25 cellular contexts compared by ENCODE assay signal in the genomic region with DNA sequence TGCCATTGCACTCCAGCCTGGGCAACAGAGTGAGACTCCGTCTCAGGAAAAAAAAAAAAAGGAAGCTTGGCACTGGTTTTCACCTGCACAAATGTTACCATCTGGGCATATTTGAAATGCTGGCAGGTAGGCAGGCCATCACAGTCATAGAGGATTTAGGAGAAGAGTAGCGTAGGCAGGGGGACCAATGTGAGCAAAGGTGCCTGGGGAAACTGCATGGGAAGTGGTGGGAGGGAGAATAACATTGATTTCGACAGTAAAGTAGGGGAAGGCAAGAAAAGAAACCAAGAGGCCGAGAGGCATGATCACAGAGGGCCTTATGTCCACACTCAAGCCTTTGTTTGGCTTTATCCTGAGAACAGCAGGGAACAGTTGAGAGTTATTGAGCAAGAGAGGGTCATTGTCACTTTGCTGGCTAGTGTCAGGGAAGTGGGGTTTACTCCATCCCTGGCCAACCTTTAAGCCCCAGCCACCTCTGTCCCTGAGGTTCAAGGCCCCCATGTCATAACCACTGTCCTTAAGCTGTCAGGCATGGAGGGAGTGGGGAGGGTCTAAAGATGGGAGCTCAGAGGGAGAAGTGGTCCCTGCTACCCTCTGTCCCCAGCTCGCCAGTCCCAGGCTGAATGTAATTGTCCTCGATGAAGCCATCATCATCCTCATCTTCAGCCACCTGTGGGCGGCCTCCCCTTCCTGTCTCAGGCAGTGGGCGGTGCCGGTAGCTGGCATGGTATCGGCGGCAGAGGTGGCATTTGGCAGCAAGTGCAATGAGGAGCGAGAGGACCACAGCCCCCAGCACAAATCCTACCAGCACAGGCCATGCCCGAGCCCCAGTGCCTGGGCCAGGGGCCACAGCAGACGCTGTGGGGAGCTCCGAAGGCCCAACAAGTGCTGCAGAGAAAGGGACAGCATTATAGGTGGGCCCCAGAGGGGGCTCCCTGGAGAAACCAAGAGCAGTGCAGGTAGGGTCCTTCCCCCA. TPM values are rescaled to one million over a fixed set of nuclear protein-coding genes. Genes with fewer than 3 reads are reported as not detected.
DNase-seq lines count a peak whose midpoint lies in the region; ATAC-seq and TF ChIP-seq lines count a peak whose summit lies in the region.
"Had no signal": no experiment of that assay in that cellular context is flagged by ENCODE, and none has a peak within 500 bp of the region (broad histone marks: within the 10 kb centered on the region; RNA-seq: fewer than 3 reads in every experiment).

No MANE protein-coding gene starts in this region.

- DNase-seq in HuH-7 (ENCODE audit: low spot score), result peak; percentile 77
- no peak for DNase-seq in left lung
- peak; percentile 54 for DNase-seq in superior temporal gyrus (ENCODE audit: extremely low spot score)
- DNase-seq in NCI-H2081 treated with DMSO at 0.1 percent for 48 hours (lab: John Stamatoyannopoulos, UW), result no peak
- DNase-seq in activated CD4-positive, alpha-beta T cell treated with anti-CD3 and anti-CD28 coated beads, Interleukin-2, amount 50 U/mL, for 4 hours, result no peak
- DNase-seq in RKO (ENCODE audit: low spot score), result no peak
- DNase-seq: activated CD4-positive, alpha-beta T cell treated with anti-CD3 and anti-CD28 coated beads for 48 hours; activated CD8-positive, alpha-beta memory T cell treated with anti-CD3 and anti-CD28 coated beads, Interleukin-2, amount 50 U/mL, for 4 hours; activated gamma-delta T cell treated with Interleukin-2 at 50 U/mL for 16 hours; CD8-positive, alpha-beta T cell; NCI-H146; NCI-H226; SK-N-SH; stimulated activated naive CD4-positive, alpha-beta T cell; T1000; trophoblast cell had no signal

- no peaks in the 10 kb centered on the region for H3K36me3 ChIP-seq in left lung
- H3K36me3 ChIP-seq: neutrophil, right atrium auricular region had no signal

- H3K27me3 ChIP-seq in left lung, result no peaks in the 10 kb centered on the region
- H3K27me3 ChIP-seq: neutrophil, right atrium auricular region had no signal

- intact Hi-C loops in left lung (cut with DNase I), result no loop called here

- peak; percentile 25 for ATAC-seq in left lung
- no peak for ATAC-seq in GM21515 (IDR thresholded peaks at IDR 0.05; ENCODE audit: unreplicated experiment)
- ATAC-seq: CD8-positive, alpha-beta T cell had no signal

- TF ChIP-seq CTCF in left lung (IDR thresholded peaks at IDR 0.05), result no peak

- H3K4me3 ChIP-seq in left lung, result no peak overlapping the region
- H3K4me3 ChIP-seq: right atrium auricular region had no signal

- H3K27ac ChIP-seq in angular gyrus (ENCODE audit: low read depth, low read length) (peak overlapping the region; percentile 81), left lung (no peak overlapping the region)
- H3K27ac ChIP-seq: neutrophil, right atrium auricular region had no signal

- peaks cover 0 to 3% of the 10 kb centered on the region in 2 donors for H3K4me1 ChIP-seq in left lung
- H3K4me1 ChIP-seq: right atrium auricular region had no signal

- no peaks in the 10 kb centered on the region for H3K9me3 ChIP-seq in left lung
- H3K9me3 ChIP-seq: neutrophil, right atrium auricular region, SK-N-SH had no signal

RNA-seq across cellular contexts. Expression of a gene that starts 2.9 kb away (rescaled TPM):
- 10 to 100 TPM; 13.1 to 22.5 TPM for total RNA-seq in left lung
- total RNA-seq: CD8-positive, alpha-beta T cell; H4; mononuclear cell; OCI-LY7; right atrium auricular region had no signal

RNA-seq across cellular contexts. Expression of a gene that starts 12.7 kb away (rescaled TPM):
- 100 to 1,000 TPM; 104 to 202 TPM for total RNA-seq in left lung
- total RNA-seq: CD8-positive, alpha-beta T cell; H4 had no signal

RNA-seq across cellular contexts. Expression of a gene that starts 18.3 kb away (rescaled TPM):
- 10 to 100 TPM; 38.5 to 67.8 TPM for total RNA-seq in left lung
- total RNA-seq: CD8-positive, alpha-beta T cell; MCF 10A had no signal

RNA-seq across cellular contexts. Expression of a gene that starts 55.1 kb away (rescaled TPM):
- total RNA-seq in left lung, result under 1 TPM; 0.24 to 0.67 TPM
- total RNA-seq: CD8-positive, alpha-beta T cell; H4; kidney epithelial cell; MCF 10A; OCI-LY7 had no signal

Comparison
In these comparisons a context has a peak if more than half of its experiments do, and no peak if none do; other contexts are left out.
1. DNase-seq: peak in HuH-7 (single experiment) and superior temporal gyrus (single experiment); none in left lung (0 of 2), NCI-H2081 treated with DMSO at 0.1 percent for 48 hours (single experiment), activated CD4-positive, alpha-beta T cell treated with anti-CD3 and anti-CD28 coated beads, Interleukin-2, amount 50 U/mL, for 4 hours (0 of 2) and RKO (single experiment).